23 cellular contexts compared by ENCODE assay signal in genomic region chr18:70522183-70522582, GRCh38.
"Had no signal": no experiment of that assay in that cellular context is flagged by ENCODE, and none has a peak within 500 bp of the region (broad histone marks: within the 10 kb centered on the region; RNA-seq: fewer than 3 reads in every experiment).

No MANE protein-coding gene starts in this region.

- H3K4me1 ChIP-seq: Peyer's patch had no signal

- H3K27ac ChIP-seq: Peyer's patch, RWPE1 had no signal

- H3K4me3 ChIP-seq: Peyer's patch had no signal

- H3K36me3 ChIP-seq: Peyer's patch had no signal

- DNase-seq: activated CD4-positive, alpha-beta memory T cell treated with anti-CD3 and anti-CD28 coated beads for 36 hours; activated CD4-positive, alpha-beta T cell treated with anti-CD3 and anti-CD28 coated beads, Interleukin-2, amount 10 ng/mL, durations not matched to agents 7 days and 5 days; activated CD4-positive, CD25-positive, alpha-beta regulatory T cell; activated CD8-positive, alpha-beta memory T cell treated with anti-CD3 and anti-CD28 coated beads for 24 hours; activated effector memory CD4-positive, alpha-beta T cell treated with anti-CD3 and anti-CD28 coated beads, Interleukin-2, amount 50 U/mL, for 16 hours; activated naive CD4-positive, alpha-beta T cell treated with anti-CD3 and anti-CD28 coated beads for 36 hours; activated T-cell treated with anti-CD3 and anti-CD28 coated beads, Interleukin-2, amount 50 U/mL, for 4 hours; amygdala; Kasumi-1; KBM-7; NCI-H1436; NCI-H187 treated with DMSO at 0.1 percent for 48 hours; NCI-H2081 treated with DMSO at 0.1 percent for 48 hours; NCI-H446 treated with DMSO at 0.1 percent for 48 hours; NCI-H526 treated with DMSO at 0.1 percent for 48 hours; NK-92 treated with Interleukin-12 subunit alpha and Interleukin-12 subunit beta, amount 100 ng/mL, for 24 hours; OCI-M1; Peyer's patch; Right ventricle myocardium superior; T-cell; T-helper 2 cell; T1000 had no signal

- H3K9me3 ChIP-seq: Peyer's patch had no signal
